ENCODE assay signal across 15 cellular contexts in genomic region chr1:109769335-109770078, GRCh38. TPM values are rescaled to one million over a fixed set of nuclear protein-coding genes. Genes with fewer than 3 reads are reported as not detected.
DNase-seq lines count a peak whose midpoint lies in the region; ATAC-seq, FAIRE-seq and TF ChIP-seq lines count a peak whose summit lies in the region.
"Had no signal": no experiment of that assay in that cellular context is flagged by ENCODE, and none has a peak within 500 bp of the region (broad histone marks: within the 10 kb centered on the region; RNA-seq: fewer than 3 reads in every experiment).

No MANE protein-coding gene starts in this region.

- no peaks in the 10 kb centered on the region for H3K9me3 Mint-ChIP-seq in astrocyte (ENCODE audit: unreplicated experiment)
- H3K9me3 Mint-ChIP-seq: activated T-cell treated with anti-CD3 and anti-CD28 coated beads, Interleukin-2, amount 50 U/mL, for 72 hours; naive thymus-derived CD8-positive, alpha-beta T cell; stimulated activated naive CD8-positive, alpha-beta T cell treated with anti-CD3 and anti-CD28 coated beads, Interleukin-15, amount 100 ng/mL, for 72 hours had no signal

- no peaks in the 10 kb centered on the region for H3K79me2 ChIP-seq in astrocyte (ENCODE audit: insufficient read depth, low read length)

- no peak overlapping the region for H2AFZ ChIP-seq in astrocyte (ENCODE audit: low read depth, low read length)

- no peak overlapping the region for H3K27ac Mint-ChIP-seq in astrocyte (ENCODE audit: unreplicated experiment)
- H3K27ac Mint-ChIP-seq: activated T-cell treated with anti-CD3 and anti-CD28 coated beads, Interleukin-2, amount 50 U/mL, for 72 hours had no signal

- H3K27me3 ChIP-seq in astrocyte (ENCODE audit: insufficient read depth, low read length) (no peaks in the 10 kb centered on the region), upper lobe of right lung (no peaks in the 10 kb centered on the region)
- H3K27me3 ChIP-seq: dorsolateral prefrontal cortex had no signal

- no peak overlapping the region for H3K4me3 ChIP-seq in astrocyte (ENCODE audit: insufficient read depth, low read depth, low read length)
- H3K4me3 ChIP-seq in kidney (ENCODE audit: low read length in 2 of 2) = no peak overlapping the region
- no peak overlapping the region for H3K4me3 ChIP-seq in upper lobe of right lung
- H3K4me3 ChIP-seq: A549, dorsolateral prefrontal cortex had no signal

- H3K9me3 ChIP-seq in astrocyte (ENCODE audit: insufficient read depth, low read depth, low read length) (no peaks in the 10 kb centered on the region), kidney (ENCODE audit: control insufficient read depth in 1 of 2, low read length in 2 of 2) (no peaks in the 10 kb centered on the region), upper lobe of right lung (no peaks in the 10 kb centered on the region)
- H3K9me3 ChIP-seq: A549 had no signal

- peak overlapping the region; percentile 42 for H3K4me2 ChIP-seq in astrocyte (ENCODE audit: low read length)
- H3K4me2 ChIP-seq: A549 had no signal

- no peaks in the 10 kb centered on the region for H3K36me3 Mint-ChIP-seq in astrocyte (ENCODE audit: low read depth, unreplicated experiment)
- H3K36me3 Mint-ChIP-seq: naive thymus-derived CD8-positive, alpha-beta T cell had no signal

- ATAC-seq in upper lobe of right lung (no peak), HG03108 (IDR thresholded peaks at IDR 0.05; ENCODE audit: unreplicated experiment) (no peak)
- ATAC-seq: A549; activated T-cell treated with anti-CD3 and anti-CD28 coated beads, Interleukin-2, amount 50 U/mL, for 72 hours; HCT116; naive thymus-derived CD8-positive, alpha-beta T cell; stimulated activated naive CD8-positive, alpha-beta T cell treated with anti-CD3 and anti-CD28 coated beads, Interleukin-15, amount 100 ng/mL, for 72 hours had no signal

- peaks cover 8% of the 10 kb centered on the region for H3K4me1 ChIP-seq in astrocyte (ENCODE audit: insufficient read depth, low read length)
- no peaks in the 10 kb centered on the region for H3K4me1 ChIP-seq in kidney (ENCODE audit: control insufficient read depth in 1 of 2, insufficient read depth in 1 of 2, low read depth in 1 of 2, low read length in 2 of 2)
- no peaks in the 10 kb centered on the region for H3K4me1 ChIP-seq in upper lobe of right lung

- H4K20me1 ChIP-seq in astrocyte (ENCODE audit: insufficient read depth, low read length) = no peaks in the 10 kb centered on the region

- intact Hi-C loops in kidney (cut with DNase I) (loop anchor here (5.0 kb wide), 2 partner anchors 127 to 222 kb away; partner anchors contain the start of gene GNAI3), upper lobe of right lung (cut with DNase I) (loop anchor here (5.0 to 10.0 kb wide), 2 partner anchors 127 to 225 kb away; partner anchors contain the start of gene GNAI3)

- H3K27ac ChIP-seq in astrocyte (ENCODE audit: low read depth, low read length) (no peak overlapping the region), kidney (ENCODE audit: low read depth in 2 of 2, low read length in 2 of 2) (no peak overlapping the region), upper lobe of right lung (no peak overlapping the region)
- H3K27ac ChIP-seq: A549 had no signal

- H3K4me1 Mint-ChIP-seq in astrocyte (ENCODE audit: low read depth, unreplicated experiment) = peaks cover 10% of the 10 kb centered on the region

- in situ Hi-C loops in G401 (cut with HindIII; ENCODE audit: low sequenced_read_pairs) = no loop called here

- peak; percentile 36 for DNase-seq in activated effector memory CD4-positive, alpha-beta T cell treated with anti-CD3 and anti-CD28 coated beads, Interleukin-2, amount 50 U/mL, for 16 hours
- no peak for DNase-seq in activated effector memory CD4-positive, alpha-beta T cell treated with Interleukin-2 at 50 U/mL for 16 hours
- DNase-seq in astrocyte (ENCODE audit: low read depth) = peak; percentile 84
- DNase-seq in kidney = peak; percentile 27
- peak; percentile 40 for DNase-seq in upper lobe of right lung
- no peak for DNase-seq in activated T-cell treated with anti-CD3 and anti-CD28 coated beads, Interleukin-2, amount 50 U/mL, for 1 hour
- DNase-seq in G401 (ENCODE audit: low spot score) = no peak
- DNase-seq: activated T-cell treated with anti-CD3 and anti-CD28 coated beads, Interleukin-2, amount 50 U/mL, for 72 hours; NK-92 treated with Interleukin-12 subunit alpha and Interleukin-12 subunit beta, amount 100 ng/mL, for 24 hours; stimulated activated naive CD8-positive, alpha-beta T cell treated with anti-CD3 and anti-CD28 coated beads, Interleukin-15, amount 100 ng/mL, for 72 hours had no signal

- H3K4me3 Mint-ChIP-seq in astrocyte (ENCODE audit: unreplicated experiment) = no peak overlapping the region
- H3K4me3 Mint-ChIP-seq: activated T-cell treated with anti-CD3 and anti-CD28 coated beads, Interleukin-2, amount 50 U/mL, for 72 hours; naive thymus-derived CD8-positive, alpha-beta T cell; stimulated activated naive CD8-positive, alpha-beta T cell treated with anti-CD3 and anti-CD28 coated beads, Interleukin-15, amount 100 ng/mL, for 72 hours had no signal

- H3K27me3 Mint-ChIP-seq in astrocyte (ENCODE audit: low read depth, unreplicated experiment) = peaks cover 19% of the 10 kb centered on the region
- H3K27me3 Mint-ChIP-seq: stimulated activated naive CD8-positive, alpha-beta T cell treated with anti-CD3 and anti-CD28 coated beads, Interleukin-15, amount 100 ng/mL, for 72 hours had no signal

- H3K36me3 ChIP-seq in astrocyte (ENCODE audit: insufficient read depth, low read length) (no peaks in the 10 kb centered on the region), kidney (ENCODE audit: control insufficient read depth in 1 of 2, insufficient read depth in 2 of 2, low read length in 2 of 2) (no peaks in the 10 kb centered on the region), upper lobe of right lung (no peaks in the 10 kb centered on the region)

- H3K9ac ChIP-seq in astrocyte (ENCODE audit: low read length) = peak overlapping the region; percentile 9
- H3K9ac ChIP-seq in kidney (ENCODE audit: low read length in 2 of 2) = no peak overlapping the region

- TF ChIP-seq CTCF in astrocyte (IDR thresholded peaks at IDR 0.05; ENCODE audit: insufficient read depth, low read depth, low read length) (no peak), kidney (IDR thresholded peaks at IDR 0.05; ENCODE audit: borderline replicate concordance, extremely low read depth, insufficient read depth) (no peak), upper lobe of right lung (IDR thresholded peaks at IDR 0.05) (no peak)

- FAIRE-seq in astrocyte (lab: Jason Lieb, UNC) (no peak), kidney (lab: Jason Lieb, UNC) (no peak)
- FAIRE-seq: A549 had no signal

RNA-seq across cellular contexts. Expression of gene EPS8L3, which starts 5.8 kb away (rescaled TPM):
- total RNA-seq in astrocyte = not detected in 2 replicates
- 1.8 TPM for total RNA-seq in kidney
- polyA plus RNA-seq in kidney (ENCODE audit: insufficient read depth, low read depth, low replicate concordance) = not detected
- total RNA-seq in upper lobe of right lung = not detected
- total RNA-seq in G401 (2014; rRNA removed; shearing (Covaris generic)) = not detected in 2 replicates
- total RNA-seq: activated T-cell treated with anti-CD3 and anti-CD28 coated beads, Interleukin-2, amount 50 U/mL, for 72 hours; naive thymus-derived CD8-positive, alpha-beta T cell had no signal
- polyA plus RNA-seq: naive thymus-derived CD8-positive, alpha-beta T cell had no signal

RNA-seq across cellular contexts. Expression of gene GSTM3, which starts 28.7 kb away (rescaled TPM):
- total RNA-seq in astrocyte (25.4 and 26.1 TPM in 2 replicates), kidney (54.7 TPM), upper lobe of right lung (29.7 TPM)
- polyA plus RNA-seq in kidney (ENCODE audit: insufficient read depth, low read depth, low replicate concordance) = 405 TPM
- 0.51 and 0.55 TPM in 2 replicates for total RNA-seq in G401 (2014; rRNA removed; shearing (Covaris generic))

RNA-seq across cellular contexts. Expression of gene GSTM5, which starts 57.5 kb away (rescaled TPM):
- total RNA-seq in astrocyte (not detected in 2 replicates), kidney (4.2 TPM), upper lobe of right lung (18.1 TPM)
- 9.1 TPM for polyA plus RNA-seq in kidney (ENCODE audit: insufficient read depth, low read depth, low replicate concordance)
- total RNA-seq in G401 (2014; rRNA removed; shearing (Covaris generic)) = 1.4 and 4.7 TPM in 2 replicates
- total RNA-seq: naive thymus-derived CD8-positive, alpha-beta T cell had no signal
- polyA plus RNA-seq: A549 had no signal

Comparison
In these comparisons a context has a peak if more than half of its experiments do, and no peak if none do; other contexts are left out.
1. DNase-seq: peak in activated effector memory CD4-positive, alpha-beta T cell treated with anti-CD3 and anti-CD28 coated beads, Interleukin-2, amount 50 U/mL, for 16 hours (single experiment), astrocyte (single experiment), kidney (single experiment) and upper lobe of right lung (single experiment); none in activated effector memory CD4-positive, alpha-beta T cell treated with Interleukin-2 at 50 U/mL for 16 hours (single experiment), activated T-cell treated with anti-CD3 and anti-CD28 coated beads, Interleukin-2, amount 50 U/mL, for 1 hour (single experiment) and G401 (single experiment).
2. RNA of gene GSTM3, which starts 28.7 kb away (total RNA-seq): 54.7 TPM in kidney (single experiment), 29.7 TPM in upper lobe of right lung (single experiment) and 25.4 to 26.1 TPM in astrocyte; 0.51 to 0.55 TPM in G401; every median in the first group is over 10 times any median in the second.